8 cellular contexts compared by ENCODE assay signal in genomic region chr13:50801087-50801931, GRCh38. TPM values are rescaled to one million over a fixed set of nuclear protein-coding genes. Genes with fewer than 3 reads are reported as not detected.
A peak's percentile ranks its signal among the peaks of the same experiment; 100 is the strongest.
DNase-seq lines count a peak whose midpoint lies in the region; ATAC-seq, FAIRE-seq and TF ChIP-seq lines count a peak whose summit lies in the region.

No MANE protein-coding gene starts in this region.

- ATAC-seq in GM21367 (IDR thresholded peaks at IDR 0.05; ENCODE audit: unreplicated experiment) (peak; percentile 79), esophagus mucosa (peak; percentile 90)
- peak; percentile 94 to 98 for ATAC-seq in naive thymus-derived CD8-positive, alpha-beta T cell

- H3K9me3 Mint-ChIP-seq in Calu3 (ENCODE audit: low read depth, unreplicated experiment), result peaks cover 7% of the 10 kb centered on the region
- peaks cover 0 to 10% (median 4%) of the 10 kb centered on the region in 9 donors for H3K9me3 Mint-ChIP-seq in naive thymus-derived CD8-positive, alpha-beta T cell

- H3K4me1 Mint-ChIP-seq in Calu3 (ENCODE audit: low read depth, unreplicated experiment), result no peaks in the 10 kb centered on the region
- H3K4me1 Mint-ChIP-seq in naive thymus-derived CD8-positive, alpha-beta T cell, result peaks cover 0 to 30% (median 6%) of the 10 kb centered on the region in 4 donors

- no peak overlapping the region for H3K27ac Mint-ChIP-seq in Calu3 (ENCODE audit: unreplicated experiment)
- H3K27ac Mint-ChIP-seq in naive thymus-derived CD8-positive, alpha-beta T cell, result peak overlapping the region in 2 of 10 donors; percentile 18 to 54

- TF ChIP-seq CTCF in Calu3 (IDR thresholded peaks at IDR 0.05; ENCODE audit: unreplicated experiment), result peak; percentile 35

- peak; percentile 31 for FAIRE-seq in HTR-8/SVneo (lab: Jason Lieb, UNC)

- DNase-seq in Calu3 (peak; percentile 63), HTR-8/SVneo (ENCODE audit: insufficient read length, low spot score) (peak; percentile 48), NOMO-1 treated with dmso at 0.1 percent for 144 hours (lab: John Stamatoyannopoulos, UW; ENCODE audit: unreplicated experiment) (peak; percentile 67), activated T-cell treated with anti-CD3 and anti-CD28 coated beads for 1 hour (ENCODE audit: low read depth) (peak; percentile 47)
- peak; percentile 11 to 80 (median 59) for DNase-seq in naive thymus-derived CD8-positive, alpha-beta T cell
- DNase-seq in stimulated activated naive CD4-positive, alpha-beta T cell treated with Interleukin-2 at 50 U/mL for 16 hours (lab: John Stamatoyannopoulos, UW), result peak; percentile 47

- H3K27me3 Mint-ChIP-seq in Calu3 (ENCODE audit: unreplicated experiment), result peaks cover 14% of the 10 kb centered on the region
- H3K27me3 Mint-ChIP-seq in naive thymus-derived CD8-positive, alpha-beta T cell, result no peaks in the 10 kb centered on the region

- no peak overlapping the region for H3K4me3 Mint-ChIP-seq in Calu3 (ENCODE audit: low read depth, unreplicated experiment)
- peak overlapping the region in 1 of 10 donors; percentile 62 for H3K4me3 Mint-ChIP-seq in naive thymus-derived CD8-positive, alpha-beta T cell

- intact Hi-C loops in Calu3 (cut with micrococcal nuclease; ENCODE audit: unreplicated experiment), result loop anchor here (2.0 to 10.0 kb wide), 3 partner anchors 425 to 827 kb away; no protein-coding TSS in a partner anchor

- no TSS peak for BruUV-seq in Calu3 (replicated peaks; lab: Mats Ljungman, UMichigan)

- CTCF ChIA-PET in Calu3 (lab: Charles Lee), result no interaction called here

- POLR2A ChIA-PET in naive thymus-derived CD8-positive, alpha-beta T cell (lab: Charles Lee), result interaction anchor here (0.6 to 1.7 kb wide), 5 partner anchors 110 to 824 kb away, joined by 3 to 7 read pairs (median 4); no protein-coding TSS in a partner anchor

- no peaks in the 10 kb centered on the region for H3K36me3 Mint-ChIP-seq in Calu3 (ENCODE audit: insufficient read depth, unreplicated experiment)
- H3K36me3 Mint-ChIP-seq in naive thymus-derived CD8-positive, alpha-beta T cell, result peaks cover 0 to 10% (median 3%) of the 10 kb centered on the region in 3 donors

RNA-seq across cellular contexts. Expression of gene DLEU7, which starts 42.2 kb away (rescaled TPM):
- not detected in 2 replicates for total RNA-seq in Calu3 (2022)
- total RNA-seq in esophagus mucosa, result not detected
- total RNA-seq in naive thymus-derived CD8-positive, alpha-beta T cell, result not detected
- polyA plus RNA-seq in naive thymus-derived CD8-positive, alpha-beta T cell, result not detected

Comparison
In these comparisons a context has a peak if more than half of its experiments do, and no peak if none do; other contexts are left out.
1. Peak in every context shown above with its lines: DNase-seq and ATAC-seq.